ENCODE assay signal across 9 cellular contexts in genomic region chr17:61928101-61928436, GRCh38. TPM values are rescaled to one million over a fixed set of nuclear protein-coding genes. Genes with fewer than 3 reads are reported as not detected.
DNase-seq lines count a peak whose midpoint lies in the region; ATAC-seq, FAIRE-seq and TF ChIP-seq lines count a peak whose summit lies in the region.
"Had no signal": no experiment of that assay in that cellular context is flagged by ENCODE, and none has a peak within 500 bp of the region (broad histone marks: within the 10 kb centered on the region; RNA-seq: fewer than 3 reads in every experiment).

No MANE protein-coding gene starts in this region.

- ATAC-seq in HG02798 (IDR thresholded peaks at IDR 0.05; ENCODE audit: poor library complexity, unreplicated experiment): peak; percentile 5
- no peak for ATAC-seq in K562
- ATAC-seq in GM19324 (IDR thresholded peaks at IDR 0.05; ENCODE audit: low FRiP score, unreplicated experiment): no peak

- H3K4me3 ChIP-seq in BLaER1 (peak overlapping the region; percentile 83), K562 (peak overlapping the region; percentile 74), mucosa of stomach (ENCODE audit: low read length) (peak overlapping the region; percentile 100)

- H4K20me1 ChIP-seq in BLaER1: no peaks in the 10 kb centered on the region
- no peaks in the 10 kb centered on the region for H4K20me1 ChIP-seq in K562 (replicated peaks; ENCODE audit: control insufficient read depth, insufficient read depth, low read length)

- H3K9ac ChIP-seq in BLaER1 (peak overlapping the region; percentile 94; the same call in 1 of the 2 replicates), K562 (ENCODE audit: insufficient read depth in 1 of 2, low read depth in 2 of 2, low read length in 2 of 2) (peak overlapping the region; percentile 92 to 100; a peak in 3 of 4 replicates), mucosa of stomach (ENCODE audit: low read length) (peak overlapping the region; percentile 99)

- H3K36me3 ChIP-seq in BLaER1: peaks cover 22% of the 10 kb centered on the region
- H3K36me3 ChIP-seq in K562 (ENCODE audit: control insufficient read depth, insufficient read depth, low read length): peaks cover 17% of the 10 kb centered on the region
- H3K36me3 ChIP-seq in mucosa of stomach (ENCODE audit: control insufficient read depth, insufficient read depth, low read length): no peaks in the 10 kb centered on the region

- TF ChIP-seq EP300 in K562 (IDR thresholded peaks at IDR 0.05; ENCODE audit: low read length): 0 out of 2 replicates have a peak, but pooled peaks have one; percentile 1

- in situ Hi-C loops in K562 (cut with MboI): no loop called here

- FAIRE-seq in K562 (lab: Jason Lieb, UNC): no peak
- FAIRE-seq: islet of Langerhans had no signal

- no peaks in the 10 kb centered on the region for H3K9me1 ChIP-seq in K562 (ENCODE audit: control insufficient read depth, insufficient read depth, low read length)

- no TSS peak for BruUV-seq in K562 (replicated peaks; lab: Mats Ljungman, UMichigan)

- POLR2A ChIA-PET in K562 (lab: Yijun Ruan, JAX): no interaction called here

- no peak for TF ChIP-seq CTCF in K562 (IDR thresholded peaks at IDR 0.05 in 2 of 3, conservative IDR thresholded peaks at IDR 0.05 in 1 of 3; ENCODE audit: insufficient read depth in 2 of 3, low read depth in 1 of 3, low read length in 3 of 3)

- peak overlapping the region; percentile 82 for H3K4me2 ChIP-seq in BLaER1
- H3K4me2 ChIP-seq in K562 (ENCODE audit: insufficient read depth, low read length): peak overlapping the region; percentile 97

- H3K9me3 ChIP-seq in BLaER1: no peaks in the 10 kb centered on the region
- H3K9me3 ChIP-seq in K562 (replicated peaks; ENCODE audit: control insufficient read depth, insufficient read depth, low read depth, low read length): no peaks in the 10 kb centered on the region
- no peaks in the 10 kb centered on the region for H3K9me3 ChIP-seq in mucosa of stomach (ENCODE audit: control insufficient read depth, low read length)

- H3K27ac ChIP-seq in BLaER1 (peak overlapping the region; percentile 16; the same call in 1 of the 2 replicates), K562 (ENCODE audit: extremely low read depth, low read depth, low read length) (peak overlapping the region; percentile 87; the same call in 1 of the 3 replicates)

- DNase-seq in K562 (ENCODE audit: extremely low read depth in 1 of 4, low spot score in 3 of 4) (no peak), cortex of kidney (lab: John Stamatoyannopoulos, UW) (no peak), RKO (ENCODE audit: low spot score) (no peak), GM19240 (ENCODE audit: insufficient read length, low spot score) (no peak)

- TF ChIP-seq RAD21 in K562 (CRISPR knock-in tag; conservative IDR thresholded peaks at IDR 0.05 in 1 of 2, IDR thresholded peaks at IDR 0.05 in 1 of 2): no peak

- H3K27me3 ChIP-seq in BLaER1: no peaks in the 10 kb centered on the region
- H3K27me3 ChIP-seq in K562 (ENCODE audit: control insufficient read depth in 2 of 2, insufficient read depth in 2 of 2, low read length in 2 of 2): no peaks in the 10 kb centered on the region
- H3K27me3 ChIP-seq in mucosa of stomach (ENCODE audit: control insufficient read depth, insufficient read depth, low read length): no peaks in the 10 kb centered on the region

- H2AFZ ChIP-seq in K562 (ENCODE audit: low read depth, low read length): peak overlapping the region; percentile 97

- TF ChIP-seq POLR2A in K562 (conservative IDR thresholded peaks at IDR 0.05): no peak

- CTCF ChIA-PET in K562 (lab: Yijun Ruan, JAX; ENCODE audit: low intra/inter-chr PET ratio): no interaction called here

- intact Hi-C loops in K562 (cut with micrococcal nuclease): no loop called here

- peaks cover 20% of the 10 kb centered on the region for H3K79me2 ChIP-seq in K562 (ENCODE audit: control insufficient read depth, insufficient read depth, low read length)

- WGBS in K562 (ENCODE audit: insufficient coverage, low coverage, missing lambda C conversion rate): 43% methylated on average over 4 of the region's 4 CpGs

- H3K4me1 ChIP-seq in BLaER1 (peaks cover 16% of the 10 kb centered on the region), K562 (replicated peaks in 1 of 2; ENCODE audit: control insufficient read depth in 2 of 2, insufficient read depth in 2 of 2, low read length in 2 of 2) (peaks cover 0 to 9% of the 10 kb centered on the region in 2 experiments; a peak in 2 of 5 replicates), mucosa of stomach (ENCODE audit: control insufficient read depth, insufficient read depth, low read length) (peaks cover 12% of the 10 kb centered on the region)

TF ChIP-seq in K562, 482 proteins besides CTCF, POLR2A, EP300 and RAD21 (continues in another document):
- no peak for TF ChIP-seq SMARCB1 (IDR thresholded peaks at IDR 0.05; ENCODE audit: insufficient read length, low read depth)
- no peak for TF ChIP-seq ZKSCAN1 (IDR thresholded peaks at IDR 0.05; ENCODE audit: low read depth, low read length)
- 0 out of 2 replicates have a peak, but pooled peaks have one; percentile 46 for TF ChIP-seq ATF3 (IDR thresholded peaks at IDR 0.05)
- no peak for TF ChIP-seq ATF3 (CRISPR knock-in tag; conservative IDR thresholded peaks at IDR 0.05)
- TF ChIP-seq CEBPG (CRISPR knock-in tag; IDR thresholded peaks at IDR 0.05): no peak
- TF ChIP-seq CEBPG (tag; conservative IDR thresholded peaks at IDR 0.05 in 1 of 2, IDR thresholded peaks at IDR 0.05 in 1 of 2): peak in 1 of 2 experiments; percentile 54; a peak in 2 of 4 replicates
- no peak for TF ChIP-seq HSF4 (CRISPR knock-in tag; IDR thresholded peaks at IDR 0.05; ENCODE audit: borderline replicate concordance)
- TF ChIP-seq CBX3 (IDR thresholded peaks at IDR 0.05; ENCODE audit: borderline replicate concordance in 1 of 2, low read length in 2 of 2): no peak
- TF ChIP-seq ZNF175 (CRISPR knock-in tag; IDR thresholded peaks at IDR 0.05; ENCODE audit: low read depth): 0 out of 2 replicates have a peak, but pooled peaks have one; percentile 8
- TF ChIP-seq GTF3C2 (IDR thresholded peaks at IDR 0.05; ENCODE audit: borderline replicate concordance, extremely low read depth, insufficient read length): no peak

RNA-seq across cellular contexts. Expression of gene INTS2, which starts 0.3 kb away (rescaled TPM):
- total RNA-seq in K562 (2011; cell fraction: chromatin; rRNA removed; ENCODE audit: low replicate concordance): 49.4 and 102 TPM in 2 replicates
- total RNA-seq in K562 (2011; cell fraction: nucleolus; rRNA removed): 24.5 and 30.0 TPM in 2 replicates
- total RNA-seq in K562 (2011; cell fraction: nucleoplasm; rRNA removed): 41.1 and 51.8 TPM in 2 replicates
- total RNA-seq in K562 (2014; rRNA removed): 11.4 and 13.1 TPM in 2 replicates
- total RNA-seq in K562 (2014; rRNA removed; fragmentation: Illumina TruSeq; extraction: Trizol): 23.1 and 26.4 TPM in 2 replicates
- 17.6 and 19.8 TPM in 2 replicates for total RNA-seq in K562 (2015; rRNA removed; fragmentation: Illumina TruSeq; extraction: Trizol)
- 20.6 and 21.1 TPM in 2 replicates for total RNA-seq in K562 (2021)
- 22.6 and 24.7 TPM in 2 replicates for polyA plus RNA-seq in K562 (2011; rRNA removed)
- 6.9 and 13.6 TPM in 2 replicates for polyA plus RNA-seq in K562 (2011; cell fraction: cytosol; rRNA removed)
- 16.2 and 21.3 TPM in 2 replicates for polyA plus RNA-seq in K562 (2011; cell fraction: nucleus; rRNA removed)
- 6.3 and 7.6 TPM in 2 replicates for polyA plus RNA-seq in K562 (2012)
- polyA plus RNA-seq in K562 (2014; fragmentation: Illumina TruSeq; extraction: Trizol): 11.9 and 12.8 TPM in 2 replicates
- polyA plus RNA-seq in K562 (2014; fragmentation: Nextera tagmentation; extraction: Ambion mirVana): 1 to 10 TPM; 4.8 to 5.9 TPM
- polyA plus RNA-seq in K562 (2014; rRNA removed): 8.9 and 10.8 TPM in 2 replicates
- polyA minus RNA-seq in K562 (2011; rRNA and poly(A)+ RNA removed): 68.6 and 79.4 TPM in 2 replicates
- 22.8 and 31.0 TPM in 2 replicates for polyA minus RNA-seq in K562 (2011; cell fraction: cytosol; rRNA and poly(A)+ RNA removed)
- 17.4 and 30.9 TPM in 2 replicates for polyA minus RNA-seq in K562 (2011; cell fraction: nucleus; rRNA and poly(A)+ RNA removed)
